Comparison of ENCODE assay signal across 9 cellular contexts in the genomic region with DNA sequence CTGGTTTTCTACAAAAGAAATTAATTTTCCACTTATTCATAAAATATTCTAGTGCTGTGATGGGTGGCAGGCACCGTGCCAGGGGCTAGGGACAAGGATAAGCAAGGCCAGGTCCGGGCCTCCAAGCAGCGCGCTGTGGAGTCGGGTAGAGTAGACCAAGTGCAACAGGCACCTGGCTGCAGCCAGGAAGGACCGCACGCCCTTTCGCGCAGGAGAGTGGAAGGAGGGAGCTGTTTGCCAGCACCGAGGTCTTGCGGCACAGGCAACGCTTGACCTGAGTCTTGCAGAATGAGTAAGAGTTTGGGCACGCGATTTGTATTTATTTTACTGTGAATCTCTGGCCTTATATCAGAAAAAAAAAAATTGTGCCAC. TPM values are rescaled to one million over a fixed set of nuclear protein-coding genes. Genes with fewer than 3 reads are reported as not detected.
A peak's percentile ranks its signal among the peaks of the same experiment; 100 is the strongest.
DNase-seq lines count a peak whose midpoint lies in the region; ATAC-seq and TF ChIP-seq lines count a peak whose summit lies in the region.
"Had no signal": no experiment of that assay in that cellular context is flagged by ENCODE, and none has a peak within 500 bp of the region (broad histone marks: within the 10 kb centered on the region; RNA-seq: fewer than 3 reads in every experiment).

Gene CASR, plus strand, starts transcription at position 148 of the 372 bp plus-strand sequence. CDS start 70,522 bp downstream, outside the sequence.

- H3K27me3 Mint-ChIP-seq in IgD-negative memory B cell, result peaks cover 31% of the 10 kb centered on the region
- H3K27me3 Mint-ChIP-seq in natural killer cell treated with Interleukin-12 subunit alpha and Interleukin-12 subunit beta and Interleukin-15 and Interleukin-18, amount 100 ng/mL, for 72 hours, result peaks cover 45 to 52% of the 10 kb centered on the region in 2 donors

- H3K9me3 Mint-ChIP-seq in IgD-negative memory B cell, result peaks cover 0 to 2% (median 0%) of the 10 kb centered on the region in 3 donors
- no peaks in the 10 kb centered on the region for H3K9me3 Mint-ChIP-seq in natural killer cell treated with Interleukin-12 subunit alpha and Interleukin-12 subunit beta and Interleukin-15 and Interleukin-18, amount 100 ng/mL, for 72 hours

- TF ChIP-seq EP300 in neural cell (conservative IDR thresholded peaks at IDR 0.05; ENCODE audit: poor library complexity, severe bottlenecking), result no peak

- H3K4me3 Mint-ChIP-seq in IgD-negative memory B cell, result peak within 1 kb of the TSS; percentile 70 to 96 (median 83)
- no peak within 1 kb of the TSS for H3K4me3 Mint-ChIP-seq in natural killer cell treated with Interleukin-12 subunit alpha and Interleukin-12 subunit beta and Interleukin-15 and Interleukin-18, amount 100 ng/mL, for 72 hours

- H3K27me3 ChIP-seq in neural cell (ENCODE audit: insufficient read depth, low read depth, low read length), result peaks cover 59% of the 10 kb centered on the region

- H3K4me2 ChIP-seq in neural cell (ENCODE audit: low read length), result no peak within 1 kb of the TSS

- H3K27ac Mint-ChIP-seq in IgD-negative memory B cell, result no peak within 1 kb of the TSS
- H3K27ac Mint-ChIP-seq in natural killer cell treated with Interleukin-12 subunit alpha and Interleukin-12 subunit beta and Interleukin-15 and Interleukin-18, amount 100 ng/mL, for 72 hours, result no peak within 1 kb of the TSS

- TF ChIP-seq CTCF in epithelial cell of esophagus (IDR thresholded peaks at IDR 0.05; ENCODE audit: insufficient read depth, low read depth, low read length, missing control alignments), result no peak
- TF ChIP-seq CTCF in neural cell (IDR thresholded peaks at IDR 0.05; ENCODE audit: poor library complexity, severe bottlenecking), result no peak

- H3K9me2 ChIP-seq in neural cell (ENCODE audit: insufficient read depth, low read length), result no peaks in the 10 kb centered on the region

- H3F3A ChIP-seq in neural cell (ENCODE audit: insufficient read depth, low read length, poor library complexity, severe bottlenecking), result no peaks in the 10 kb centered on the region

- H4K20me1 ChIP-seq in neural cell (ENCODE audit: insufficient read depth), result no peaks in the 10 kb centered on the region

- H3K4me3 ChIP-seq in epithelial cell of esophagus (ENCODE audit: low read length) (no peak within 1 kb of the TSS), neural cell (ENCODE audit: low read length) (peak within 1 kb of the TSS; percentile 66)

- ATAC-seq in HG03342 (IDR thresholded peaks at IDR 0.05; ENCODE audit: unreplicated experiment) (no peak), HG02870 (IDR thresholded peaks at IDR 0.05; ENCODE audit: unreplicated experiment) (no peak)
- ATAC-seq in natural killer cell treated with Interleukin-12 subunit alpha and Interleukin-12 subunit beta and Interleukin-15 and Interleukin-18, amount 100 ng/mL, for 72 hours, result no peak
- ATAC-seq: gastroesophageal sphincter had no signal

- no peaks in the 10 kb centered on the region for H3K9me3 ChIP-seq in neural cell (ENCODE audit: low read length)
- H3K9me3 ChIP-seq: gastroesophageal sphincter had no signal

- no peak within 1 kb of the TSS for H2AFZ ChIP-seq in neural cell (ENCODE audit: low read depth, low read length)

- TF ChIP-seq RAD21 in neural cell (conservative IDR thresholded peaks at IDR 0.05), result no peak

- H3K79me2 ChIP-seq in neural cell (replicated peaks; ENCODE audit: insufficient read depth, low read length), result no peaks in the 10 kb centered on the region

- DNase-seq in ELF-1 (ENCODE audit: low read depth, low spot score) (peak; percentile 16), epithelial cell of esophagus (ENCODE audit: low read depth) (peak; percentile 49), UCSD-AML1 (lab: John Stamatoyannopoulos, UW; ENCODE audit: unreplicated experiment) (no peak)
- no peak for DNase-seq in natural killer cell treated with Interleukin-12 subunit alpha and Interleukin-12 subunit beta and Interleukin-15 and Interleukin-18, amount 100 ng/mL, for 72 hours (ENCODE audit: low spot score)

- H3K4me1 Mint-ChIP-seq in IgD-negative memory B cell, result peaks cover 0 to 6% (median 4%) of the 10 kb centered on the region in 3 donors
- H3K4me1 Mint-ChIP-seq in natural killer cell treated with Interleukin-12 subunit alpha and Interleukin-12 subunit beta and Interleukin-15 and Interleukin-18, amount 100 ng/mL, for 72 hours (ENCODE audit: low read depth in 2 of 2), result no peaks in the 10 kb centered on the region

- no peak within 1 kb of the TSS for H3K27ac ChIP-seq in neural cell (ENCODE audit: low read length)
- H3K27ac ChIP-seq: gastroesophageal sphincter had no signal

- peak within 1 kb of the TSS; percentile 29 for H3K9ac ChIP-seq in neural cell (ENCODE audit: low read length)

- H3K36me3 ChIP-seq in neural cell (ENCODE audit: insufficient read depth, low read length), result no peaks in the 10 kb centered on the region
- H3K36me3 ChIP-seq: gastroesophageal sphincter had no signal

- no peaks in the 10 kb centered on the region for H3K36me3 Mint-ChIP-seq in IgD-negative memory B cell
- no peaks in the 10 kb centered on the region for H3K36me3 Mint-ChIP-seq in natural killer cell treated with Interleukin-12 subunit alpha and Interleukin-12 subunit beta and Interleukin-15 and Interleukin-18, amount 100 ng/mL, for 72 hours

TF ChIP-seq in neural cell, 6 proteins besides CTCF, POLR2A, EP300 and RAD21:
- no peak for TF ChIP-seq POLR2AphosphoS5 (IDR thresholded peaks at IDR 0.05)
- TF ChIP-seq MXI1 (conservative IDR thresholded peaks at IDR 0.05; ENCODE audit: poor library complexity, severe bottlenecking), result no peak
- no peak for TF ChIP-seq REST (IDR thresholded peaks at IDR 0.05; ENCODE audit: borderline replicate concordance)
- no peak for TF ChIP-seq SMC3 (conservative IDR thresholded peaks at IDR 0.05; ENCODE audit: poor library complexity)
- no peak for TF ChIP-seq EZH2 (IDR thresholded peaks at IDR 0.05; ENCODE audit: borderline replicate concordance, insufficient read depth, low read length, poor library complexity, severe bottlenecking)
- no peak for TF ChIP-seq TAF1 (IDR thresholded peaks at IDR 0.05; ENCODE audit: low read depth)

RNA-seq across cellular contexts. Expression of gene CASR, which starts in this region (rescaled TPM):
- polyA plus RNA-seq in IgD-negative memory B cell (not detected), neural cell (not detected in 2 replicates)
- not detected in 2 replicates for polyA minus RNA-seq in neural cell
- not detected for total RNA-seq in natural killer cell treated with Interleukin-12 subunit alpha and Interleukin-12 subunit beta and Interleukin-15 and Interleukin-18, amount 100 ng/mL, for 72 hours

Comparison
In these comparisons a context has a peak if more than half of its experiments do, and no peak if none do; other contexts are left out.
1. DNase-seq: peak in ELF-1 (single experiment) and epithelial cell of esophagus (single experiment); none in UCSD-AML1 (single experiment) and natural killer cell treated with Interleukin-12 subunit alpha and Interleukin-12 subunit beta and Interleukin-15 and Interleukin-18, amount 100 ng/mL, for 72 hours (single experiment).